Comparison of ENCODE assay signal across 8 cellular contexts in genomic region chr11:71251761-71252433, GRCh38. TPM values are rescaled to one million over a fixed set of nuclear protein-coding genes. Genes with fewer than 3 reads are reported as not detected.
A peak's percentile ranks its signal among the peaks of the same experiment; 100 is the strongest.
DNase-seq lines count a peak whose midpoint lies in the region; ATAC-seq, FAIRE-seq and TF ChIP-seq lines count a peak whose summit lies in the region.

No MANE protein-coding gene starts in this region.

- H3K4me3 Mint-ChIP-seq in GM23338 = peak overlapping the region; percentile 84

- H3K4me2 ChIP-seq in GM23338 = peak overlapping the region; percentile 78

- peak in 1 of 2 donors; percentile 35 for TF ChIP-seq POLR2A in thyroid gland (IDR thresholded peaks at IDR 0.05)

- H3K9me3 ChIP-seq in adipocyte (ENCODE audit: control insufficient read depth, low read length) (no peaks in the 10 kb centered on the region), kidney (ENCODE audit: control insufficient read depth in 1 of 2, low read length in 2 of 2) (no peaks in the 10 kb centered on the region), thyroid gland (no peaks in the 10 kb centered on the region)

- peak; percentile 91 for DNase-seq in 8988T
- DNase-seq in GM23338 (ENCODE audit: low spot score) = peak; percentile 79
- peak; percentile 52 for DNase-seq in adipocyte (ENCODE audit: low read depth)
- no peak for DNase-seq in kidney
- DNase-seq in thyroid gland = peak; percentile 67 to 69
- no peak for DNase-seq in NCI-H2029 treated with DMSO at 0.1 percent for 48 hours (lab: John Stamatoyannopoulos, UW)
- DNase-seq in activated CD4-positive, alpha-beta T cell treated with anti-CD3 and anti-CD28 coated beads for 4 hours = no peak

- peaks cover 4% of the 10 kb centered on the region for H4K20me1 ChIP-seq in GM23338 (replicated peaks; ENCODE audit: insufficient read depth)

- peaks cover 73% of the 10 kb centered on the region for H3K4me1 Mint-ChIP-seq in GM23338

- peaks cover 35% of the 10 kb centered on the region for H3K79me2 ChIP-seq in GM23338 (replicated peaks; ENCODE audit: insufficient read depth)

- FAIRE-seq in kidney (lab: Jason Lieb, UNC) = no peak

- H3F3A ChIP-seq in GM23338 (replicated peaks; ENCODE audit: low read depth) = peaks cover 13% of the 10 kb centered on the region; the same call in 1 of the 2 replicates

- H3K9me3 Mint-ChIP-seq in GM23338 = no peaks in the 10 kb centered on the region; the same call in 2 of the 3 replicates

- H3K27ac ChIP-seq in GM23338 (ENCODE audit: low read depth) = peak overlapping the region; percentile 87
- H3K27ac ChIP-seq in kidney (ENCODE audit: low read depth in 2 of 2, low read length in 2 of 2) = peak overlapping the region; percentile 87 to 89
- H3K27ac ChIP-seq in thyroid gland = peak overlapping the region; percentile 84 to 90 (median 85)

- TF ChIP-seq CTCF in GM23338 (conservative IDR thresholded peaks at IDR 0.05; ENCODE audit: low read depth in 2 of 2) (peak; percentile 42 to 67; a peak in 3 of 4 replicates), kidney (IDR thresholded peaks at IDR 0.05; ENCODE audit: borderline replicate concordance, extremely low read depth, insufficient read depth) (peak; percentile 40), thyroid gland (IDR thresholded peaks at IDR 0.05) (peak; percentile 20 to 76 (median 58))

- H3K27me3 ChIP-seq in GM23338 (ENCODE audit: insufficient read depth) (peaks cover 6% of the 10 kb centered on the region; the same call in 1 of the 2 replicates), adipocyte (replicated peaks; ENCODE audit: control insufficient read depth, insufficient read depth, low read length) (peaks cover 6% of the 10 kb centered on the region), thyroid gland (no peaks in the 10 kb centered on the region)

- ATAC-seq in GM23338 (peak; percentile 33), GM21390 (IDR thresholded peaks at IDR 0.05; ENCODE audit: unreplicated experiment) (no peak)

- H3K4me1 ChIP-seq in GM23338 (ENCODE audit: insufficient read depth) (peaks cover 65% of the 10 kb centered on the region), adipocyte (ENCODE audit: control insufficient read depth, insufficient read depth, low read length) (peaks cover 34% of the 10 kb centered on the region), kidney (ENCODE audit: control insufficient read depth in 1 of 2, insufficient read depth in 1 of 2, low read depth in 1 of 2, low read length in 2 of 2) (peaks cover 20 to 22% of the 10 kb centered on the region in 2 donors), thyroid gland (peaks cover 48 to 56% of the 10 kb centered on the region in 2 donors)

- H3K27ac Mint-ChIP-seq in GM23338 = no peak overlapping the region

- H3K36me3 ChIP-seq in GM23338 (ENCODE audit: insufficient read depth) (no peaks in the 10 kb centered on the region), adipocyte (ENCODE audit: control insufficient read depth, insufficient read depth, low read length, severe bottlenecking) (no peaks in the 10 kb centered on the region), kidney (ENCODE audit: control insufficient read depth in 1 of 2, insufficient read depth in 2 of 2, low read length in 2 of 2) (no peaks in the 10 kb centered on the region), thyroid gland (no peaks in the 10 kb centered on the region)

- H3K36me3 Mint-ChIP-seq in GM23338 (ENCODE audit: low read depth) = peaks cover 4% of the 10 kb centered on the region; the same call in 2 of the 3 replicates

- H3K9ac ChIP-seq in adipocyte (ENCODE audit: low read length) = peak overlapping the region; percentile 78
- H3K9ac ChIP-seq in kidney (ENCODE audit: low read length in 2 of 2) = peak overlapping the region; percentile 48 to 57

- no peak overlapping the region for H2AFZ ChIP-seq in GM23338

- no peaks in the 10 kb centered on the region for H3K9me2 ChIP-seq in GM23338 (ENCODE audit: insufficient read depth)

- peak overlapping the region; percentile 92 for H3K4me3 ChIP-seq in GM23338
- H3K4me3 ChIP-seq in adipocyte (ENCODE audit: low read length) = peak overlapping the region; percentile 85
- peak overlapping the region; percentile 72 to 76 for H3K4me3 ChIP-seq in kidney (ENCODE audit: low read length in 2 of 2)
- H3K4me3 ChIP-seq in thyroid gland (replicated peaks in 1 of 3) = peak overlapping the region; percentile 18 to 79 (median 56)

- H3K27me3 Mint-ChIP-seq in GM23338 (ENCODE audit: insufficient read depth, low read depth, poor library complexity) = peaks cover 31% of the 10 kb centered on the region

- WGBS in thyroid gland, 2 donors = 0% methylated on average over 1 of the region's 74 CpGs; no CpG with 5 or more reads in 1 of the 2 donors

- intact Hi-C loops in kidney (cut with DNase I) (no loop called here), thyroid gland (cut with DNase I) (loop anchor here (5.0 kb wide), 1 partner anchor 110 kb away; no protein-coding TSS in a partner anchor)

TF ChIP-seq in GM23338, 12 proteins besides CTCF, POLR2A, EP300 and RAD21:
- TF ChIP-seq EZH2phosphoT487 (IDR thresholded peaks at IDR 0.05; ENCODE audit: unreplicated experiment) = no peak

RNA-seq across cellular contexts. Expression of gene SHANK2, which starts 0.5 kb away (rescaled TPM):
- total RNA-seq in GM23338 (2014; rRNA removed; shearing (Covaris generic)) = 73.1 and 81.4 TPM in 2 replicates
- polyA plus RNA-seq in GM23338 (2016; fragmentation: Nextera tagmentation; extraction: Ambion mirVana) (16.7 and 22.0 TPM in 2 replicates), kidney (ENCODE audit: insufficient read depth, low read depth, low replicate concordance) (4.0 TPM)
- total RNA-seq in kidney (57.8 TPM), thyroid gland (100 to 1,000 TPM in 1 of 4 donors, 10 to 100 TPM in 3; 55.6 to 126 (median 90.8) TPM)

Comparison
In these comparisons a context has a peak if more than half of its experiments do, and no peak if none do; other contexts are left out.
1. DNase-seq: peak in 8988T (single experiment), GM23338 (single experiment), adipocyte (single experiment) and thyroid gland (2 of 2); none in kidney (single experiment), NCI-H2029 treated with DMSO at 0.1 percent for 48 hours (single experiment) and activated CD4-positive, alpha-beta T cell treated with anti-CD3 and anti-CD28 coated beads for 4 hours (0 of 2).
2. Peak in every context shown above with its lines, with median percentiles within 50 percentile points of each other: H3K27ac ChIP-seq, H3K4me3 ChIP-seq and CTCF ChIP-seq.